Comparison of ENCODE assay signal across 12 cellular contexts in genomic region chr11:70158201-70158600, GRCh38. TPM values are rescaled to one million over a fixed set of nuclear protein-coding genes. Genes with fewer than 3 reads are reported as not detected.
A peak's percentile ranks its signal among the peaks of the same experiment; 100 is the strongest.
DNase-seq lines count a peak whose midpoint lies in the region; ATAC-seq, FAIRE-seq and TF ChIP-seq lines count a peak whose summit lies in the region.
"Had no signal": no experiment of that assay in that cellular context is flagged by ENCODE, and none has a peak within 500 bp of the region (broad histone marks: within the 10 kb centered on the region; RNA-seq: fewer than 3 reads in every experiment).

No MANE protein-coding gene starts in this region.

- H4K20me1 ChIP-seq in DND-41 (ENCODE audit: insufficient read depth, low read length) (no peaks in the 10 kb centered on the region), GM12878 (ENCODE audit: control insufficient read depth, insufficient read depth) (no peaks in the 10 kb centered on the region)

- H3K27me3 ChIP-seq in DND-41 (ENCODE audit: insufficient read depth, low read length, poor library complexity), result no peaks in the 10 kb centered on the region
- no peaks in the 10 kb centered on the region for H3K27me3 ChIP-seq in GM12878 (replicated peaks in 1 of 2; ENCODE audit: control insufficient read depth in 2 of 2, insufficient read depth in 2 of 2, low read length in 1 of 2)
- no peaks in the 10 kb centered on the region for H3K27me3 ChIP-seq in lower lobe of right lung (ENCODE audit: low read depth)
- no peaks in the 10 kb centered on the region for H3K27me3 ChIP-seq in tibial nerve
- H3K27me3 ChIP-seq in Peyer's patch, result no peaks in the 10 kb centered on the region

- TF ChIP-seq POLR2A in GM12878 (IDR thresholded peaks at IDR 0.05; ENCODE audit: low read depth, low read length), result no peak
- TF ChIP-seq POLR2A in tibial nerve (IDR thresholded peaks at IDR 0.05), result no peak
- no peak for TF ChIP-seq POLR2A in Peyer's patch (IDR thresholded peaks at IDR 0.05)

- TF ChIP-seq CTCF in DND-41 (IDR thresholded peaks at IDR 0.05; ENCODE audit: borderline replicate concordance, extremely low read depth, low read length, poor library complexity, severe bottlenecking) (peak; percentile 13), GM12878 (IDR thresholded peaks at IDR 0.05 in 2 of 3, conservative IDR thresholded peaks at IDR 0.05 in 1 of 3; ENCODE audit: control insufficient read depth in 2 of 3, extremely low read depth in 1 of 3, insufficient read depth in 1 of 3, low read depth in 3 of 3, low read length in 3 of 3) (peak in 1 of 3 experiments; percentile 32; a peak in 2 of 6 replicates), lower lobe of right lung (IDR thresholded peaks at IDR 0.05) (peak; percentile 10), tibial nerve (IDR thresholded peaks at IDR 0.05) (no peak), Peyer's patch (IDR thresholded peaks at IDR 0.05) (peak in 1 of 6 experiments; percentile 9)

- H3K79me2 ChIP-seq in DND-41 (ENCODE audit: insufficient read depth, low read length) (no peaks in the 10 kb centered on the region), GM12878 (ENCODE audit: control insufficient read depth, insufficient read depth, low read length) (no peaks in the 10 kb centered on the region)

- H3K9ac ChIP-seq in DND-41 (ENCODE audit: low read depth, low read length), result no peak overlapping the region
- no peak overlapping the region for H3K9ac ChIP-seq in GM12878 (ENCODE audit: control insufficient read depth, insufficient read depth, low read length)

- no TSS peak for BruUV-seq in GM12878 (replicated peaks; lab: Mats Ljungman, UMichigan)

- TF ChIP-seq EP300 in GM12878 (IDR thresholded peaks at IDR 0.05; ENCODE audit: borderline replicate concordance in 1 of 2, control insufficient read depth in 1 of 2, low read depth in 2 of 2, low read length in 2 of 2) (no peak), tibial nerve (IDR thresholded peaks at IDR 0.05) (no peak)

- H3K4me3 ChIP-seq in DND-41 (ENCODE audit: low read depth in 1 of 2, low read length in 2 of 2) (no peak overlapping the region), GM12878 (no peak overlapping the region), lower lobe of right lung (no peak overlapping the region), tibial nerve (no peak overlapping the region), Peyer's patch (no peak overlapping the region)

- no peak overlapping the region for H3K27ac ChIP-seq in DND-41 (ENCODE audit: low read length)
- no peak overlapping the region for H3K27ac ChIP-seq in GM12878 (ENCODE audit: control insufficient read depth, insufficient read depth)
- H3K27ac ChIP-seq in lower lobe of right lung, result no peak overlapping the region
- no peak overlapping the region for H3K27ac ChIP-seq in tibial nerve
- no peak overlapping the region for H3K27ac ChIP-seq in Peyer's patch

- H3K36me3 ChIP-seq in DND-41 (ENCODE audit: insufficient read depth, low read length) (no peaks in the 10 kb centered on the region), GM12878 (ENCODE audit: control insufficient read depth in 2 of 2, insufficient read depth in 2 of 2, low read length in 1 of 2) (no peaks in the 10 kb centered on the region), lower lobe of right lung (no peaks in the 10 kb centered on the region), tibial nerve (no peaks in the 10 kb centered on the region), Peyer's patch (no peaks in the 10 kb centered on the region)

- in situ Hi-C loops in GM12878 (cut with MboI), result no loop called here

- DNase-seq in DND-41 (no peak), HuH-7.5 (ENCODE audit: low spot score) (peak; percentile 81), GM12878 (ENCODE audit: low read depth, low spot score) (no peak), lower lobe of right lung (no peak), tibial nerve (ENCODE audit: low spot score in 2 of 2) (no peak), NCI-H2171 (lab: John Stamatoyannopoulos, UW) (no peak), Peyer's patch (no peak), SKM-1 (lab: John Stamatoyannopoulos, UW; ENCODE audit: unreplicated experiment) (no peak)
- DNase-seq: activated CD4-positive, alpha-beta T cell treated with anti-CD3 and anti-CD28 coated beads for 48 hours; NCI-H1694 had no signal

- H3K4me1 ChIP-seq in DND-41 (ENCODE audit: insufficient read depth, low read length) (no peaks in the 10 kb centered on the region), GM12878 (ENCODE audit: control insufficient read depth, insufficient read depth, low read length) (no peaks in the 10 kb centered on the region), lower lobe of right lung (no peaks in the 10 kb centered on the region), tibial nerve (no peaks in the 10 kb centered on the region), Peyer's patch (peaks cover 0 to 13% (median 0%) of the 10 kb centered on the region in 4 donors)

- intact Hi-C loops in GM12878 (cut with micrococcal nuclease; ENCODE audit: unreplicated experiment) (no loop called here), lower lobe of right lung (cut with DNase I) (no loop called here)

- SMC1A ChIA-PET in GM12878 (lab: Charles Lee; ENCODE audit: uncharacterized antibody, unreplicated experiment), result no interaction called here

- CTCF ChIA-PET in GM12878 (lab: Yijun Ruan, JAX), result no interaction called here

- peak; percentile 12; the same call in 1 of the 2 replicates for TF ChIP-seq RAD21 in GM12878 (IDR thresholded peaks at IDR 0.05; ENCODE audit: insufficient read depth, low read depth, low read length)

- H3K9me3 ChIP-seq in DND-41 (ENCODE audit: insufficient read depth, low read length, severe bottlenecking) (no peaks in the 10 kb centered on the region), GM12878 (replicated peaks; ENCODE audit: control insufficient read depth, insufficient read depth, low read length) (no peaks in the 10 kb centered on the region), lower lobe of right lung (no peaks in the 10 kb centered on the region), tibial nerve (peaks cover 0 to 2% (median 0%) of the 10 kb centered on the region in 4 donors), Peyer's patch (no peaks in the 10 kb centered on the region)

- no peak overlapping the region for H3K4me2 ChIP-seq in DND-41 (ENCODE audit: insufficient read depth, low read length)
- no peak overlapping the region for H3K4me2 ChIP-seq in GM12878 (ENCODE audit: control insufficient read depth, insufficient read depth)

- POLR2A ChIA-PET in GM12878 (lab: Charles Lee), result no interaction called here

- RAD21 ChIA-PET in GM12878 (lab: Charles Lee; ENCODE audit: unreplicated experiment), result no interaction called here

- 0% methylated on average over 8 of the region's 8 CpGs for WGBS in GM12878 (ENCODE audit: insufficient coverage, insufficient replicate concordance, low lambda C conversion rate, missing lambda C conversion rate)
- WGBS in tibial nerve, 2 donors, result 31 to 48% methylated on average over 4 to 8 of the region's 8 CpGs

- ATAC-seq in DND-41 (ENCODE audit: insufficient read depth, low read depth), result no peak
- peak; percentile 67 for ATAC-seq in GM12878
- no peak for ATAC-seq in lower lobe of right lung

- H2AFZ ChIP-seq in DND-41 (ENCODE audit: low read depth, low read length) (no peak overlapping the region), GM12878 (ENCODE audit: control insufficient read depth, low read depth, low read length) (no peak overlapping the region)

- FAIRE-seq in GM12878 (lab: Jason Lieb, UNC), result no peak
- FAIRE-seq: colon, GM12892 had no signal

TF ChIP-seq in GM12878, 131 proteins besides CTCF, POLR2A, EP300 and RAD21 (continues in another document):
- TF ChIP-seq IRF4 (IDR thresholded peaks at IDR 0.05; ENCODE audit: low read depth, low read length) (no peak), CHD2 (IDR thresholded peaks at IDR 0.05; ENCODE audit: borderline replicate concordance, low read depth, low read length) (no peak), TAF1 (IDR thresholded peaks at IDR 0.05; ENCODE audit: borderline replicate concordance, low read depth, low read length) (no peak), E2F8 (IDR thresholded peaks at IDR 0.05; ENCODE audit: low read depth, partially characterized antibody) (no peak)

RNA-seq across cellular contexts. Expression of gene FADD, which starts 44.9 kb away (rescaled TPM):
- 15.8 and 18.2 TPM in 2 replicates for total RNA-seq in GM12878 (2013; cell fraction: nucleolus; rRNA removed)
- total RNA-seq in GM12878 (2014; rRNA removed) (20.7 and 21.9 TPM in 2 replicates), GM12878 (2014; rRNA removed; fragmentation: Illumina TruSeq; extraction: Trizol) (18.8 and 21.2 TPM in 2 replicates), GM12878 (2021) (31.2 and 32.7 TPM in 2 replicates), lower lobe of right lung (23.0 TPM), tibial nerve (10 to 100 TPM; 23.9 to 34.5 (median 25.1) TPM), Peyer's patch (10 to 100 TPM in 3 of 4 donors, 1 to 10 TPM in 1; 9.9 to 33.6 (median 28.8) TPM)
- 10.8 TPM for polyA plus RNA-seq in GM12878 (2011; ENCODE audit: low read depth)
- polyA plus RNA-seq in GM12878 (2011; rRNA removed) (16.2 and 21.8 TPM in 2 replicates), GM12878 (2014; fragmentation: Illumina TruSeq; extraction: Trizol) (12.4 and 18.7 TPM in 2 replicates), GM12878 (2014; fragmentation: Nextera tagmentation; extraction: Ambion mirVana) (under 1 TPM; 0.32 to 0.88 TPM), GM12878 (2014; rRNA removed) (36.8 and 43.1 TPM in 2 replicates), GM12878 (2016; fragmentation: Nextera tagmentation; extraction: Ambion mirVana) (10 to 100 TPM; 35.8 to 38.7 TPM)
- 20.2 and 26.4 TPM in 2 replicates for polyA plus RNA-seq in GM12878 (2011; cell fraction: cytosol; rRNA removed)
- polyA plus RNA-seq in GM12878 (2011; cell fraction: nucleus; rRNA removed), result 13.0 and 14.5 TPM in 2 replicates
- polyA plus RNA-seq in GM12878 (2012), result 13.6 and 18.2 TPM in 2 replicates
- polyA minus RNA-seq in GM12878 (2011; rRNA and poly(A)+ RNA removed), result 18.1 and 24.3 TPM in 2 replicates
- polyA minus RNA-seq in GM12878 (2011; cell fraction: cytosol; rRNA and poly(A)+ RNA removed), result 7.9 and 8.4 TPM in 2 replicates
- 13.2 and 18.3 TPM in 2 replicates for polyA minus RNA-seq in GM12878 (2011; cell fraction: nucleus; rRNA and poly(A)+ RNA removed)

Comparison
In these comparisons a context has a peak if more than half of its experiments do, and no peak if none do; other contexts are left out.
1. CTCF ChIP-seq: peak in DND-41 (single experiment) and lower lobe of right lung (single experiment); none in tibial nerve (0 of 5).